15 cellular contexts compared by ENCODE assay signal in genomic region chr3:184749168-184749744, GRCh38.
"Had no signal": no experiment of that assay in that cellular context is flagged by ENCODE, and none has a peak within 500 bp of the region (broad histone marks: within the 10 kb centered on the region; RNA-seq: fewer than 3 reads in every experiment).

No MANE protein-coding gene starts in this region.

- H3K4me3 ChIP-seq: PC-9, Peyer's patch, SJSA1, SK-N-MC had no signal

- DNase-seq: IMR-90; NCI-H187; NCI-H2029; NCI-H2081 treated with DMSO at 0.1 percent for 48 hours; NCI-H2171; NCI-H226; NCI-H446; NCI-H774; NK-92 treated with Interleukin-12 subunit alpha and Interleukin-12 subunit beta, amount 100 ng/mL, for 24 hours; Peyer's patch had no signal

- H3K4me1 ChIP-seq: Peyer's patch, SJSA1 had no signal

- H3K4me2 ChIP-seq: KMS-11 had no signal

- H3K27ac ChIP-seq: KMS-11, PC-9, Peyer's patch, SJSA1, SK-N-MC had no signal

- H3K36me3 ChIP-seq: Peyer's patch, SJSA1 had no signal

- H3K9ac ChIP-seq: KMS-11 had no signal

- H3K27me3 ChIP-seq: Peyer's patch, SJSA1 had no signal

- ATAC-seq: Right ventricle myocardium inferior had no signal

- H3K9me3 ChIP-seq: Peyer's patch, SJSA1 had no signal
